In the genomic region with DNA sequence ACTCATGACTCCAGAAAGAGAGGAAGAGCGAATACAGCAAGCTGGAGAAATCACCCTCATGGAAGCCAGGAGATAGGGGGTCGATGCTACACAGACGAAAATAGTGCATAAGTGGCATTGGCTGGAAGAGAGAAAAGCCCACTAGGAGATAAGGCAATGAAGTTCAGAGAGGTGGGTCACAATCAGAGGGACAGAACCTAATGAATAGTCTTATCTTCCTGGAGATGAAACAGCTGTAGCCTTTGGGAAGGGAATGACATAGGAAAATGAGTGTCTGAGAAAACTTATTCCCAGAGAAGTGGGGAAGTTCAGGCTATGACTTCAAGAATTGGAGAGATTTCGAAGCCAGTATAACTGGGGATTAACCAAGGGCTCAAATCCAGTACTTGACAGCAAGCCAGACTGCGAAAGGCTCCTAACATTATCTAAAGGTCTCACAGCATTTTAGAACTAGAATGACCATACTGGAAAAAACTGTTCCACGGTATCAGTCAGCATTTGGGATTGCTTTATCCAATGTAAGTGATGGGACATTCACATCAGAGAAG, we compare ENCODE assay signal across 1 cellular context.
TF ChIP-seq lines count a peak whose summit lies in the region.

No MANE protein-coding gene starts in this region.

TF ChIP-seq in IMR-90, 13 proteins besides CTCF, POLR2A, EP300 and RAD21 (continued from another document):
- TF ChIP-seq MXI1 (IDR thresholded peaks at IDR 0.05; ENCODE audit: borderline replicate concordance, low read depth, low read length) (no peak), MAFK (IDR thresholded peaks at IDR 0.05; ENCODE audit: low read depth, low read length) (no peak), RFX5 (IDR thresholded peaks at IDR 0.05; ENCODE audit: low read depth, low read length) (no peak), MAZ (IDR thresholded peaks at IDR 0.05; ENCODE audit: borderline replicate concordance, low read depth, low read length) (no peak)
- TF ChIP-seq, protein P1, sequence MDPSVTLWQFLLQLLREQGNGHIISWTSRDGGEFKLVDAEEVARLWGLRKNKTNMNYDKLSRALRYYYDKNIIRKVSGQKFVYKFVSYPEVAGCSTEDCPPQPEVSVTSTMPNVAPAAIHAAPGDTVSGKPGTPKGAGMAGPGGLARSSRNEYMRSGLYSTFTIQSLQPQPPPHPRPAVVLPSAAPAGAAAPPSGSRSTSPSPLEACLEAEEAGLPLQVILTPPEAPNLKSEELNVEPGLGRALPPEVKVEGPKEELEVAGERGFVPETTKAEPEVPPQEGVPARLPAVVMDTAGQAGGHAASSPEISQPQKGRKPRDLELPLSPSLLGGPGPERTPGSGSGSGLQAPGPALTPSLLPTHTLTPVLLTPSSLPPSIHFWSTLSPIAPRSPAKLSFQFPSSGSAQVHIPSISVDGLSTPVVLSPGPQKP (IDR thresholded peaks at IDR 0.05; ENCODE audit: borderline replicate concordance, low read depth, low read length): no peak
